In genomic region chr4:182062936-182063335, GRCh38 we compare ENCODE assay signal across 8 cellular contexts.
DNase-seq lines count a peak whose midpoint lies in the region; ATAC-seq, FAIRE-seq and TF ChIP-seq lines count a peak whose summit lies in the region.

No MANE protein-coding gene starts in this region.

- CTCF ChIA-PET in AG04450 (lab: Charles Lee), result no interaction called here
- CTCF ChIA-PET in HEK293 (lab: Yijun Ruan, JAX), result no interaction called here

- POLR2A ChIA-PET in AG04450 (lab: Yijun Ruan, JAX) (no interaction called here), HEK293 (lab: Yijun Ruan, JAX) (no interaction called here)

- H3K79me2 ChIP-seq in keratinocyte (ENCODE audit: control insufficient read depth, insufficient read depth, low read length), result no peaks in the 10 kb centered on the region

- H3K27me3 ChIP-seq in AG04450 (ENCODE audit: control insufficient read depth, insufficient read depth, low read length) (no peaks in the 10 kb centered on the region), keratinocyte (ENCODE audit: control insufficient read depth, extremely low read depth, insufficient read depth, low read length) (no peaks in the 10 kb centered on the region)

- H3K9me3 ChIP-seq in AG04450 (ENCODE audit: control insufficient read depth, insufficient read depth, low read length), result peaks cover 9% of the 10 kb centered on the region
- H3K9me3 ChIP-seq in HEK293 (ENCODE audit: control insufficient read depth, insufficient read depth, low read depth, low read length), result no peaks in the 10 kb centered on the region
- H3K9me3 ChIP-seq in keratinocyte (ENCODE audit: control insufficient read depth, low read depth, low read length), result no peaks in the 10 kb centered on the region

- peaks cover 4% of the 10 kb centered on the region; the same call in 1 of the 2 replicates for H3K4me1 ChIP-seq in HEK293 (ENCODE audit: control insufficient read depth, insufficient read depth, low read length)
- H3K4me1 ChIP-seq in keratinocyte (ENCODE audit: control insufficient read depth, extremely low read depth, insufficient read depth, low read length), result peaks cover 11% of the 10 kb centered on the region

- no peaks in the 10 kb centered on the region for H4K20me1 ChIP-seq in keratinocyte (ENCODE audit: control insufficient read depth, extremely low read depth, insufficient read depth, low read length)

- ATAC-seq in HG02885 (IDR thresholded peaks at IDR 0.05; ENCODE audit: poor library complexity, unreplicated experiment), result no peak

- dilution Hi-C loops in keratinocyte (cut with MboI; ENCODE audit: extremely low pct_ligation_motif_present, low sequenced_read_pairs), result no loop called here

- TF ChIP-seq CTCF in AG04450 (IDR thresholded peaks at IDR 0.05; ENCODE audit: low read depth, low read length) (no peak), HEK293 (tag by site-specific recombination; IDR thresholded peaks at IDR 0.05) (no peak), keratinocyte (optimal IDR thresholded peaks at IDR 0.05 in 1 of 3, IDR thresholded peaks at IDR 0.05 in 1 of 3, conservative IDR thresholded peaks at IDR 0.05 in 1 of 3; ENCODE audit: extremely low read depth in 1 of 3, insufficient read depth in 2 of 3, low read length in 3 of 3) (no peak)

- H3K36me3 ChIP-seq in HEK293 (ENCODE audit: control insufficient read depth in 2 of 2, insufficient read depth in 1 of 2, low read length in 2 of 2), result no peaks in the 10 kb centered on the region
- H3K36me3 ChIP-seq in keratinocyte (ENCODE audit: control insufficient read depth in 2 of 2, extremely low read depth in 1 of 2, insufficient read depth in 2 of 2, low read length in 2 of 2), result no peaks in the 10 kb centered on the region

- peak; percentile 67 for FAIRE-seq in keratinocyte (lab: Jason Lieb, UNC)

- H3K9ac ChIP-seq in keratinocyte (ENCODE audit: control insufficient read depth, extremely low read depth, insufficient read depth, low read length), result no peak overlapping the region

- H3K4me2 ChIP-seq in keratinocyte (ENCODE audit: control insufficient read depth, extremely low read depth, insufficient read depth, low read depth, low read length), result peak overlapping the region; percentile 53

- peak; percentile 66 for DNase-seq in AG04450 (ENCODE audit: low read depth, low spot score)
- DNase-seq in amniotic epithelial cell (ENCODE audit: low read depth), result peak; percentile 82
- peak; percentile 17 for DNase-seq in keratinocyte (ENCODE audit: low read depth, low spot score)
- DNase-seq in SIG-M5 (lab: John Stamatoyannopoulos, UW), result no peak
- no peak for DNase-seq in NCI-H1436 treated with DMSO at 0.1 percent for 48 hours (lab: John Stamatoyannopoulos, UW)
- DNase-seq in inferior parietal cortex (ENCODE audit: extremely low spot score), result no peak

- H3K9me1 ChIP-seq in keratinocyte (ENCODE audit: control insufficient read depth, extremely low read depth, insufficient read depth, low read length), result no peaks in the 10 kb centered on the region

- H3K27ac ChIP-seq in AG04450 (ENCODE audit: low read depth, low read length), result no peak overlapping the region
- no peak overlapping the region for H3K27ac ChIP-seq in HEK293 (ENCODE audit: extremely low read depth, low read depth, low read length)
- peak overlapping the region; percentile 33 for H3K27ac ChIP-seq in keratinocyte (ENCODE audit: control insufficient read depth, insufficient read depth, low read length)

- H2AFZ ChIP-seq in keratinocyte (ENCODE audit: control insufficient read depth, low read length), result no peak overlapping the region

- H3K4me3 ChIP-seq in AG04450 (ENCODE audit: low read depth, low read length), result no peak overlapping the region
- no peak overlapping the region for H3K4me3 ChIP-seq in HEK293 (ENCODE audit: low read depth, low read length)
- H3K4me3 ChIP-seq in keratinocyte (ENCODE audit: control insufficient read depth in 2 of 3, extremely low read depth in 1 of 3, insufficient read depth in 2 of 3, low read depth in 1 of 3, low read length in 3 of 3), result no peak overlapping the region

TF ChIP-seq in HEK293, 187 proteins besides CTCF, POLR2A, EP300 and RAD21 (continues in another document):
- TF ChIP-seq ZNF146 (tag by site-specific recombination; IDR thresholded peaks at IDR 0.05) (no peak), YY2 (tag by site-specific recombination; IDR thresholded peaks at IDR 0.05) (no peak), HOXC10 (CRISPR knock-in tag; IDR thresholded peaks at IDR 0.05) (no peak), RBAK (tag by site-specific recombination; IDR thresholded peaks at IDR 0.05) (no peak), ZBTB20 (tag by site-specific recombination; IDR thresholded peaks at IDR 0.05) (no peak), ZNF654 (tag by site-specific recombination; IDR thresholded peaks at IDR 0.05; ENCODE audit: low read depth) (no peak), SCRT2 (tag by site-specific recombination; IDR thresholded peaks at IDR 0.05) (no peak), ZNF555 (tag by site-specific recombination; conservative IDR thresholded peaks at IDR 0.05) (no peak), ZNF362 (tag by site-specific recombination; IDR thresholded peaks at IDR 0.05) (no peak), TRIM28 (IDR thresholded peaks at IDR 0.05; ENCODE audit: borderline replicate concordance, low read length) (peak; percentile 32; the same call in 1 of the 2 replicates), ZBTB8A (tag by site-specific recombination; IDR thresholded peaks at IDR 0.05) (no peak), ZNF132 (tag by site-specific recombination; IDR thresholded peaks at IDR 0.05; ENCODE audit: borderline replicate concordance) (no peak), ZNF311 (tag by site-specific recombination; IDR thresholded peaks at IDR 0.05; ENCODE audit: borderline replicate concordance) (no peak), ZNF645 (tag by site-specific recombination; IDR thresholded peaks at IDR 0.05) (no peak), ZNF624 (tag by site-specific recombination; IDR thresholded peaks at IDR 0.05) (no peak), ZNF548 (tag by site-specific recombination; IDR thresholded peaks at IDR 0.05) (no peak), ZBTB17 (tag by site-specific recombination; IDR thresholded peaks at IDR 0.05) (0 out of 2 replicates have a peak, but pooled peaks have one; percentile 22), PRDM6 (tag by site-specific recombination; IDR thresholded peaks at IDR 0.05) (peak; percentile 54; the same call in 1 of the 2 replicates), TCF7L2 (IDR thresholded peaks at IDR 0.05; ENCODE audit: borderline replicate concordance, low read depth, low read length) (no peak), KLF17 (tag by site-specific recombination; IDR thresholded peaks at IDR 0.05) (no peak)

Comparison
In these comparisons a context has a peak if more than half of its experiments do, and no peak if none do; other contexts are left out.
1. DNase-seq: peak in AG04450 (single experiment), amniotic epithelial cell (single experiment) and keratinocyte (single experiment); none in SIG-M5 (single experiment), NCI-H1436 treated with DMSO at 0.1 percent for 48 hours (single experiment) and inferior parietal cortex (single experiment).